In genomic region chr2:138644776-138645175, GRCh38 we compare ENCODE assay signal across 8 cellular contexts.
DNase-seq lines count a peak whose midpoint lies in the region; ATAC-seq and TF ChIP-seq lines count a peak whose summit lies in the region.
"Not testable (repeated sequence)": the region's sequence is repeated elsewhere in the genome, so short reads cannot be mapped to it uniquely, and the experiment has no call there.

No MANE protein-coding gene starts in this region.

- not testable (repeated sequence) for H3K4me1 Mint-ChIP-seq in activated T-helper 17 cell treated with anti-CD3 and anti-CD28 coated beads, Interleukin-2, amount 50 U/mL, for 72 hours

- H3K36me3 Mint-ChIP-seq in activated T-helper 17 cell treated with anti-CD3 and anti-CD28 coated beads, Interleukin-2, amount 50 U/mL, for 72 hours (ENCODE audit: low read depth): not testable (repeated sequence)

- POLR2A ChIA-PET in RWPE1 (lab: Yijun Ruan, JAX; ENCODE audit: low non-redundant PET): not testable (repeated sequence)

- H3K4me3 Mint-ChIP-seq in activated T-helper 17 cell treated with anti-CD3 and anti-CD28 coated beads, Interleukin-2, amount 50 U/mL, for 72 hours: not testable (repeated sequence)

- not testable (repeated sequence) for H3K27me3 ChIP-seq in kidney epithelial cell (ENCODE audit: control insufficient read depth, insufficient read depth, low read length)

- not testable (repeated sequence) for H3K27ac ChIP-seq in RWPE1
- peak overlapping the region; percentile 73 for H3K27ac ChIP-seq in epithelial cell of prostate

- peak; percentile 24 for ATAC-seq in activated T-helper 17 cell treated with anti-CD3 and anti-CD28 coated beads, Interleukin-2, amount 50 U/mL, for 72 hours (replicated peaks)

- DNase-seq in A172 (ENCODE audit: low spot score) (peak; percentile 94), ELR (ENCODE audit: low read depth) (peak; percentile 20), M059J (ENCODE audit: low read depth) (peak; percentile 47), RWPE1 (ENCODE audit: low spot score) (peak; percentile 29), kidney epithelial cell (ENCODE audit: low read depth) (peak; percentile 43)
- DNase-seq in epithelial cell of prostate (ENCODE audit: low read depth, low spot score): not testable (repeated sequence)
- DNase-seq in stimulated activated CD4-positive, alpha-beta T cell treated with anti-CD3 and anti-CD28 coated beads, Interleukin-1b, Interleukin-23, amount 100 ng/mL, for 48 hours: peak; percentile 1

- not testable (repeated sequence) for H3K9me3 Mint-ChIP-seq in activated T-helper 17 cell treated with anti-CD3 and anti-CD28 coated beads, Interleukin-2, amount 50 U/mL, for 72 hours

- H3K36me3 ChIP-seq in kidney epithelial cell (ENCODE audit: control insufficient read depth, insufficient read depth, low read length): not testable (repeated sequence)

- CTCF ChIA-PET in RWPE1 (lab: Yijun Ruan, JAX): not testable (repeated sequence)

- not testable (repeated sequence) for TF ChIP-seq CTCF in RWPE1 (conservative IDR thresholded peaks at IDR 0.05; ENCODE audit: low read depth); kidney epithelial cell (IDR thresholded peaks at IDR 0.05; ENCODE audit: insufficient read depth, low read length, poor library complexity, severe bottlenecking)

- H3K4me3 ChIP-seq in kidney epithelial cell (ENCODE audit: low read depth, low read length): not testable (repeated sequence)

- H3K27ac Mint-ChIP-seq in activated T-helper 17 cell treated with anti-CD3 and anti-CD28 coated beads, Interleukin-2, amount 50 U/mL, for 72 hours: not testable (repeated sequence)

- H3K27me3 Mint-ChIP-seq in activated T-helper 17 cell treated with anti-CD3 and anti-CD28 coated beads, Interleukin-2, amount 50 U/mL, for 72 hours: peaks cover 14% of the 10 kb centered on the region
